Comparison of ENCODE assay signal across 1 cellular context in the genomic region with DNA sequence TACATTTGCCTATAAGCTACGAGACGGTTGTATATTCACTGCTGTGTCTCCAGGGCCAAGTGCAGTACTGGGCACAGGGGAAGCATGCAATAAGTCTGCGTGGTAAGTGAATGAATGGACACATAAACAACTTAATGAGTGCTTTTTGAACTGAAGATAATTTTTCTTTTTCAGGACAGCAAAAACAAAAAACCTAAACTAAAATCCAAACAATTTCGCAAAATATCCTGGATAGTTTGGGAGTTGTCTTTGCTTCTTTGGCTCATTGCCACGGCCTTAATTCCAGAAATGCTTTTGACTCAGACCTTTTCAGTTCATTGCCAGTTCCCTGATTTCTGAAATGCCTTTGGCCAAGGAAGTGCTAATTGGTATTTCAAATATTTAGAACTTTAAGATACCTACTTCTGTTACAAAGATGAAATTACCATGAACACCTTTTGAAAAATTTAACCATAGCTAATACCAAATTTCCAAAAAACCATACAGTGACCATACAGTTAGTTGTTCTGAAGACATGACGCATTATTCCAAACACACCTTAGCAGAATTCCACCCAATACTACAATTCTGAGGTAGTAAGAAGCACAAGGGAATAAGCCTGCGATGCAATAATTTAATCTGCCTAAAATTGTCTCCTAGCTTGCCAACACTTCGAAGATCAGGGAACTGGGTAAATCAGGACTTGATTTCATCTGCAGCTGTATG.
TF ChIP-seq lines count a peak whose summit lies in the region.

No MANE protein-coding gene starts in this region.

TF ChIP-seq in HCT116, 20 proteins besides CTCF, POLR2A, EP300 and RAD21:
- TF ChIP-seq EZH2 (IDR thresholded peaks at IDR 0.05) (no peak), YY1 (IDR thresholded peaks at IDR 0.05; ENCODE audit: extremely low read depth, insufficient replicate concordance, low read depth, low read length) (no peak), TCF7L2 (IDR thresholded peaks at IDR 0.05; ENCODE audit: borderline replicate concordance, extremely low read depth, insufficient read depth, insufficient read length) (no peak), SP1 (IDR thresholded peaks at IDR 0.05; ENCODE audit: low read depth) (no peak), ZNF274 (IDR thresholded peaks at IDR 0.05; ENCODE audit: low read depth, low read length) (no peak), ELF1 (IDR thresholded peaks at IDR 0.05; ENCODE audit: borderline replicate concordance, low read depth) (no peak), EZH2phosphoT487 (IDR thresholded peaks at IDR 0.05; ENCODE audit: borderline replicate concordance) (no peak), POLR2AphosphoS5 (IDR thresholded peaks at IDR 0.05; ENCODE audit: low read depth, low read length) (no peak), CEBPB (IDR thresholded peaks at IDR 0.05; ENCODE audit: low read depth) (no peak), CBX3 (IDR thresholded peaks at IDR 0.05; ENCODE audit: low read depth) (no peak), JUND (IDR thresholded peaks at IDR 0.05) (no peak)
- TF ChIP-seq, protein P1, sequence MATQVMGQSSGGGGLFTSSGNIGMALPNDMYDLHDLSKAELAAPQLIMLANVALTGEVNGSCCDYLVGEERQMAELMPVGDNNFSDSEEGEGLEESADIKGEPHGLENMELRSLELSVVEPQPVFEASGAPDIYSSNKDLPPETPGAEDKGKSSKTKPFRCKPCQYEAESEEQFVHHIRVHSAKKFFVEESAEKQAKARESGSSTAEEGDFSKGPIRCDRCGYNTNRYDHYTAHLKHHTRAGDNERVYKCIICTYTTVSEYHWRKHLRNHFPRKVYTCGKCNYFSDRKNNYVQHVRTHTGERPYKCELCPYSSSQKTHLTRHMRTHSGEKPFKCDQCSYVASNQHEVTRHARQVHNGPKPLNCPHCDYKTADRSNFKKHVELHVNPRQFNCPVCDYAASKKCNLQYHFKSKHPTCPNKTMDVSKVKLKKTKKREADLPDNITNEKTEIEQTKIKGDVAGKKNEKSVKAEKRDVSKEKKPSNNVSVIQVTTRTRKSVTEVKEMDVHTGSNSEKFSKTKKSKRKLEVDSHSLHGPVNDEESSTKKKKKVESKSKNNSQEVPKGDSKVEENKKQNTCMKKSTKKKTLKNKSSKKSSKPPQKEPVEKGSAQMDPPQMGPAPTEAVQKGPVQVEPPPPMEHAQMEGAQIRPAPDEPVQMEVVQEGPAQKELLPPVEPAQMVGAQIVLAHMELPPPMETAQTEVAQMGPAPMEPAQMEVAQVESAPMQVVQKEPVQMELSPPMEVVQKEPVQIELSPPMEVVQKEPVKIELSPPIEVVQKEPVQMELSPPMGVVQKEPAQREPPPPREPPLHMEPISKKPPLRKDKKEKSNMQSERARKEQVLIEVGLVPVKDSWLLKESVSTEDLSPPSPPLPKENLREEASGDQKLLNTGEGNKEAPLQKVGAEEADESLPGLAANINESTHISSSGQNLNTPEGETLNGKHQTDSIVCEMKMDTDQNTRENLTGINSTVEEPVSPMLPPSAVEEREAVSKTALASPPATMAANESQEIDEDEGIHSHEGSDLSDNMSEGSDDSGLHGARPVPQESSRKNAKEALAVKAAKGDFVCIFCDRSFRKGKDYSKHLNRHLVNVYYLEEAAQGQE (IDR thresholded peaks at IDR 0.05; ENCODE audit: low read depth), result no peak
- TF ChIP-seq, protein P2, sequence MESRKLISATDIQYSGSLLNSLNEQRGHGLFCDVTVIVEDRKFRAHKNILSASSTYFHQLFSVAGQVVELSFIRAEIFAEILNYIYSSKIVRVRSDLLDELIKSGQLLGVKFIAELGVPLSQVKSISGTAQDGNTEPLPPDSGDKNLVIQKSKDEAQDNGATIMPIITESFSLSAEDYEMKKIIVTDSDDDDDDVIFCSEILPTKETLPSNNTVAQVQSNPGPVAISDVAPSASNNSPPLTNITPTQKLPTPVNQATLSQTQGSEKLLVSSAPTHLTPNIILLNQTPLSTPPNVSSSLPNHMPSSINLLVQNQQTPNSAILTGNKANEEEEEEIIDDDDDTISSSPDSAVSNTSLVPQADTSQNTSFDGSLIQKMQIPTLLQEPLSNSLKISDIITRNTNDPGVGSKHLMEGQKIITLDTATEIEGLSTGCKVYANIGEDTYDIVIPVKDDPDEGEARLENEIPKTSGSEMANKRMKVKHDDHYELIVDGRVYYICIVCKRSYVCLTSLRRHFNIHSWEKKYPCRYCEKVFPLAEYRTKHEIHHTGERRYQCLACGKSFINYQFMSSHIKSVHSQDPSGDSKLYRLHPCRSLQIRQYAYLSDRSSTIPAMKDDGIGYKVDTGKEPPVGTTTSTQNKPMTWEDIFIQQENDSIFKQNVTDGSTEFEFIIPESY (IDR thresholded peaks at IDR 0.05; ENCODE audit: extremely low read depth, insufficient replicate concordance, low read length), result no peak
- TF ChIP-seq, protein P3, sequence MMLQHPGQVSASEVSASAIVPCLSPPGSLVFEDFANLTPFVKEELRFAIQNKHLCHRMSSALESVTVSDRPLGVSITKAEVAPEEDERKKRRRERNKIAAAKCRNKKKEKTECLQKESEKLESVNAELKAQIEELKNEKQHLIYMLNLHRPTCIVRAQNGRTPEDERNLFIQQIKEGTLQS (IDR thresholded peaks at IDR 0.05), result no peak
